28 cellular contexts compared by ENCODE assay signal in genomic region chrX:21131786-21132185, GRCh38.
"Had no signal": no experiment of that assay in that cellular context is flagged by ENCODE, and none has a peak within 500 bp of the region (broad histone marks: within the 10 kb centered on the region; RNA-seq: fewer than 3 reads in every experiment).

No MANE protein-coding gene starts in this region.

- H3K27me3 ChIP-seq: stomach, suprapubic skin, testis, thyroid gland, tibial artery, tibial nerve, transverse colon, upper lobe of left lung, upper lobe of right lung, uterus, vagina had no signal

- H3K36me3 Mint-ChIP-seq: stimulated activated effector memory CD8-positive, alpha-beta T cell treated with anti-CD3 and anti-CD28 coated beads, Interleukin-12 subunit alpha, Interleukin-12 subunit beta, amount 100 ng/mL, for 72 hours; stimulated activated memory B cell treated with anti-CD40 and anti-IgM and Interleukin-4, amounts not matched to agents 10 μg/mL and 1 μg/mL and 100 μg/mL, for 72 hours; stimulated activated naive B cell treated with anti-CD40 and anti-IgM and Interleukin-4, amounts not matched to agents 10 μg/mL and 1 μg/mL and 100 μg/mL, for 72 hours; type B pancreatic cell had no signal

- FAIRE-seq: urothelium cell line had no signal

- H3K4me1 Mint-ChIP-seq: stimulated activated effector memory CD8-positive, alpha-beta T cell treated with anti-CD3 and anti-CD28 coated beads, Interleukin-12 subunit alpha, Interleukin-12 subunit beta, amount 100 ng/mL, for 72 hours; stimulated activated memory B cell treated with anti-CD40 and anti-IgM and Interleukin-4, amounts not matched to agents 10 μg/mL and 1 μg/mL and 100 μg/mL, for 72 hours; stimulated activated naive B cell treated with anti-CD40 and anti-IgM and Interleukin-4, amounts not matched to agents 10 μg/mL and 1 μg/mL and 100 μg/mL, for 72 hours; stimulated activated naive CD8-positive, alpha-beta T cell treated with anti-CD3 and anti-CD28 coated beads, Interleukin-15, amount 100 ng/mL, for 72 hours had no signal

- H3K4me3 Mint-ChIP-seq: stimulated activated effector memory CD8-positive, alpha-beta T cell treated with anti-CD3 and anti-CD28 coated beads, Interleukin-12 subunit alpha, Interleukin-12 subunit beta, amount 100 ng/mL, for 72 hours; stimulated activated memory B cell treated with anti-CD40 and anti-IgM and Interleukin-4, amounts not matched to agents 10 μg/mL and 1 μg/mL and 100 μg/mL, for 72 hours; stimulated activated naive B cell treated with anti-CD40 and anti-IgM and Interleukin-4, amounts not matched to agents 10 μg/mL and 1 μg/mL and 100 μg/mL, for 72 hours; stimulated activated naive CD8-positive, alpha-beta T cell treated with anti-CD3 and anti-CD28 coated beads, Interleukin-15, amount 100 ng/mL, for 72 hours; stimulated activated naive CD8-positive, alpha-beta T cell treated with anti-CD3 and anti-CD28 coated beads, Interleukin-15, Interleukin-2, amounts not matched to agents 100 ng/mL and 50 ng/mL, for 24 hours; type B pancreatic cell had no signal

- ATAC-seq: stimulated activated effector memory CD8-positive, alpha-beta T cell treated with anti-CD3 and anti-CD28 coated beads, Interleukin-12 subunit alpha, Interleukin-12 subunit beta, amount 100 ng/mL, for 72 hours; stimulated activated memory B cell treated with anti-CD40 and anti-IgM and Interleukin-4, amounts not matched to agents 10 μg/mL and 1 μg/mL and 100 μg/mL, for 72 hours; stimulated activated naive B cell treated with anti-CD40 and anti-IgM and Interleukin-4, amounts not matched to agents 10 μg/mL and 1 μg/mL and 100 μg/mL, for 72 hours; stimulated activated naive CD8-positive, alpha-beta T cell treated with anti-CD3 and anti-CD28 coated beads, Interleukin-15, amount 100 ng/mL, for 72 hours; stimulated activated naive CD8-positive, alpha-beta T cell treated with anti-CD3 and anti-CD28 coated beads, Interleukin-15, Interleukin-2, amounts not matched to agents 100 U/mL and 50 U/mL, for 24 hours; upper lobe of right lung had no signal

- H3K27ac Mint-ChIP-seq: stimulated activated effector memory CD8-positive, alpha-beta T cell treated with anti-CD3 and anti-CD28 coated beads, Interleukin-12 subunit alpha, Interleukin-12 subunit beta, amount 100 ng/mL, for 72 hours; stimulated activated memory B cell treated with anti-CD40 and anti-IgM and Interleukin-4, amounts not matched to agents 10 μg/mL and 1 μg/mL and 100 μg/mL, for 72 hours; stimulated activated naive B cell treated with anti-CD40 and anti-IgM and Interleukin-4, amounts not matched to agents 10 μg/mL and 1 μg/mL and 100 μg/mL, for 72 hours; stimulated activated naive CD8-positive, alpha-beta T cell treated with anti-CD3 and anti-CD28 coated beads, Interleukin-15, amount 100 ng/mL, for 72 hours; stimulated activated naive CD8-positive, alpha-beta T cell treated with anti-CD3 and anti-CD28 coated beads, Interleukin-15, Interleukin-2, amounts not matched to agents 100 ng/mL and 50 ng/mL, for 24 hours; type B pancreatic cell had no signal

- H3K4me1 ChIP-seq: stomach, suprapubic skin, testis, thyroid gland, tibial artery, tibial nerve, transverse colon, upper lobe of left lung, upper lobe of right lung, uterus, vagina had no signal

- H3K9me3 ChIP-seq: suprapubic skin, testis, thoracic aorta, thyroid gland, tibial artery, transverse colon, upper lobe of left lung, upper lobe of right lung, uterus, vagina had no signal

- H3K36me3 ChIP-seq: stomach, suprapubic skin, thoracic aorta, thyroid gland, tibial artery, tibial nerve, transverse colon, upper lobe of left lung, upper lobe of right lung, uterus, vagina had no signal

- H3K27ac ChIP-seq: stomach, suprapubic skin, testis, thoracic aorta, thyroid gland, tibial artery, tibial nerve, transverse colon, upper lobe of left lung, upper lobe of right lung, uterus, vagina had no signal

- H3K4me3 ChIP-seq: stomach, suprapubic skin, testis, thoracic aorta, thyroid gland, tibial artery, tibial nerve, transverse colon, upper lobe of left lung, upper lobe of right lung, uterus, vagina had no signal

- DNase-seq: stimulated activated CD4-positive, alpha-beta T cell treated with anti-CD3 and anti-CD28 coated beads, Interleukin-2, amount 100 ng/mL, for 48 hours; stimulated activated CD4-positive, alpha-beta T cell treated with anti-CD3 and anti-CD28 coated beads, Interleukin-4, amount 100 ng/mL, for 1 hour; stimulated activated CD4-positive, alpha-beta T cell treated with anti-CD3 and anti-CD28 coated beads, Interleukin-4, amount 100 ng/mL, for 24 hours; stimulated activated CD4-positive, alpha-beta T cell treated with anti-CD3 and anti-CD28 coated beads, Interleukin-4, amount 100 ng/mL, for 4 hours; stimulated activated CD8-positive, alpha-beta memory T cell treated with anti-CD3 and anti-CD28 coated beads, Interleukin-4, amount 100 ng/mL, for 48 hours; stimulated activated naive B cell treated with anti-CD40 and anti-IgM and Interleukin-4, amounts not matched to agents 10 μg/mL and 1 μg/mL and 100 μg/mL, for 72 hours; stimulated activated naive CD4-positive, alpha-beta T cell; stimulated activated naive CD4-positive, alpha-beta T cell treated with Interleukin-2 at 50 U/mL for 16 hours; stimulated activated naive CD8-positive, alpha-beta T cell treated with anti-CD3 and anti-CD28 coated beads, Interleukin-15, amount 100 ng/mL, for 72 hours; stimulated activated naive CD8-positive, alpha-beta T cell treated with anti-CD3 and anti-CD28 coated beads, Interleukin-15, Interleukin-2, amounts not matched to agents 100 U/mL and 50 U/mL, for 24 hours; stomach; substantia nigra; testis; thyroid gland; tibial artery; transverse colon; upper lobe of left lung; upper lobe of right lung; uterus had no signal

- H3K9me3 Mint-ChIP-seq: stimulated activated memory B cell treated with anti-CD40 and anti-IgM and Interleukin-4, amounts not matched to agents 10 μg/mL and 1 μg/mL and 100 μg/mL, for 72 hours; stimulated activated naive CD8-positive, alpha-beta T cell treated with anti-CD3 and anti-CD28 coated beads, Interleukin-15, amount 100 ng/mL, for 72 hours; stimulated activated naive CD8-positive, alpha-beta T cell treated with anti-CD3 and anti-CD28 coated beads, Interleukin-15, Interleukin-2, amounts not matched to agents 100 ng/mL and 50 ng/mL, for 24 hours; type B pancreatic cell had no signal

- H3K27me3 Mint-ChIP-seq: stimulated activated memory B cell treated with anti-CD40 and anti-IgM and Interleukin-4, amounts not matched to agents 10 μg/mL and 1 μg/mL and 100 μg/mL, for 72 hours; stimulated activated naive B cell treated with anti-CD40 and anti-IgM and Interleukin-4, amounts not matched to agents 10 μg/mL and 1 μg/mL and 100 μg/mL, for 72 hours; stimulated activated naive CD8-positive, alpha-beta T cell treated with anti-CD3 and anti-CD28 coated beads, Interleukin-15, amount 100 ng/mL, for 72 hours; stimulated activated naive CD8-positive, alpha-beta T cell treated with anti-CD3 and anti-CD28 coated beads, Interleukin-15, Interleukin-2, amounts not matched to agents 100 ng/mL and 50 ng/mL, for 24 hours; type B pancreatic cell had no signal
